ENCODE assay signal across 31 cellular contexts in genomic region chr1:58063095-58063494, GRCh38.
"Had no signal": no experiment of that assay in that cellular context is flagged by ENCODE, and none has a peak within 500 bp of the region (broad histone marks: within the 10 kb centered on the region; RNA-seq: fewer than 3 reads in every experiment).

No MANE protein-coding gene starts in this region.

- H3K36me3 ChIP-seq: brain microvascular endothelial cell, WERI-Rb-1 had no signal

- H3K36me3 Mint-ChIP-seq: activated CD8-positive, alpha-beta memory T cell treated with anti-CD3 and anti-CD28 coated beads, Interleukin-2, amount 10 ng/mL, durations not matched to agents 7 days and 5 days; activated naive CD8-positive, alpha-beta T cell treated with anti-CD3 and anti-CD28 coated beads for 36 hours had no signal

- H3K4me1 Mint-ChIP-seq: activated CD4-positive, alpha-beta memory T cell treated with anti-CD3 and anti-CD28 coated beads, Interleukin-2, amount 10 ng/mL, durations not matched to agents 7 days and 5 days; activated CD8-positive, alpha-beta memory T cell treated with anti-CD3 and anti-CD28 coated beads, Interleukin-2, amount 10 ng/mL, durations not matched to agents 7 days and 5 days; activated naive CD8-positive, alpha-beta T cell treated with anti-CD3 and anti-CD28 coated beads for 36 hours; activated T-helper 17 cell treated with anti-CD3 and anti-CD28 coated beads, Interleukin-2, amount 50 U/mL, for 72 hours had no signal

- H3K27me3 ChIP-seq: brain microvascular endothelial cell had no signal

- DNase-seq: activated CD4-positive, alpha-beta memory T cell treated with anti-CD3 and anti-CD28 coated beads, Interleukin-2, amount 10 ng/mL, durations not matched to agents 7 days and 5 days; activated CD4-positive, alpha-beta T cell treated with anti-CD3 and anti-CD28 coated beads for 1 hour; activated CD4-positive, alpha-beta T cell treated with anti-CD3 and anti-CD28 coated beads for 48 hours; activated CD4-positive, CD25-positive, alpha-beta regulatory T cell; activated CD8-positive, alpha-beta memory T cell treated with anti-CD3 and anti-CD28 coated beads for 24 hours; activated CD8-positive, alpha-beta memory T cell treated with anti-CD3 and anti-CD28 coated beads, Interleukin-2, amount 10 ng/mL, durations not matched to agents 7 days and 5 days; activated CD8-positive, alpha-beta memory T cell treated with anti-CD3 and anti-CD28 coated beads, Interleukin-2, amount 50 U/mL, for 48 hours; activated effector memory CD4-positive, alpha-beta T cell treated with anti-CD3 and anti-CD28 coated beads, Interleukin-2, amount 50 U/mL, for 16 hours; activated naive CD4-positive, alpha-beta T cell; activated naive CD4-positive, alpha-beta T cell treated with anti-CD3 and anti-CD28 coated beads, Interleukin-2, amount 50 U/mL, for 16 hours; activated naive CD8-positive, alpha-beta T cell treated with anti-CD3 and anti-CD28 coated beads for 36 hours; activated T-cell treated with anti-CD3 and anti-CD28 coated beads, Interleukin-2, amount 50 U/mL, for 72 hours; amniotic stem cell; aorta; brain microvascular endothelial cell; Kasumi-1; KG1; NCI-H1092 treated with DMSO at 0.1 percent for 48 hours; NCI-H1417; NCI-H187 treated with DMSO at 0.1 percent for 48 hours; NCI-H2081; NCI-H345; NCI-H524 treated with DMSO at 0.1 percent for 48 hours; PC-9; SHP77 treated with DMSO at 0.1 percent for 48 hours; T-helper 1 cell; T-helper 2 cell; T-helper 9 cell; WERI-Rb-1 had no signal

- H3K27ac ChIP-seq: brain microvascular endothelial cell, PC-9, WERI-Rb-1 had no signal

- H3K4me3 Mint-ChIP-seq: activated CD4-positive, alpha-beta memory T cell treated with anti-CD3 and anti-CD28 coated beads, Interleukin-2, amount 10 ng/mL, durations not matched to agents 7 days and 5 days; activated CD8-positive, alpha-beta memory T cell treated with anti-CD3 and anti-CD28 coated beads, Interleukin-2, amount 10 ng/mL, durations not matched to agents 7 days and 5 days; activated naive CD8-positive, alpha-beta T cell treated with anti-CD3 and anti-CD28 coated beads for 36 hours; activated T-cell treated with anti-CD3 and anti-CD28 coated beads, Interleukin-2, amount 50 U/mL, for 72 hours; activated T-helper 17 cell treated with anti-CD3 and anti-CD28 coated beads, Interleukin-2, amount 50 U/mL, for 72 hours had no signal

- H3K27me3 Mint-ChIP-seq: activated CD4-positive, alpha-beta memory T cell treated with anti-CD3 and anti-CD28 coated beads, Interleukin-2, amount 10 ng/mL, durations not matched to agents 7 days and 5 days; activated CD8-positive, alpha-beta memory T cell treated with anti-CD3 and anti-CD28 coated beads, Interleukin-2, amount 10 ng/mL, durations not matched to agents 7 days and 5 days; activated naive CD8-positive, alpha-beta T cell treated with anti-CD3 and anti-CD28 coated beads for 36 hours had no signal

- H3K27ac Mint-ChIP-seq: activated CD4-positive, alpha-beta memory T cell treated with anti-CD3 and anti-CD28 coated beads, Interleukin-2, amount 10 ng/mL, durations not matched to agents 7 days and 5 days; activated CD8-positive, alpha-beta memory T cell treated with anti-CD3 and anti-CD28 coated beads, Interleukin-2, amount 10 ng/mL, durations not matched to agents 7 days and 5 days; activated naive CD8-positive, alpha-beta T cell treated with anti-CD3 and anti-CD28 coated beads for 36 hours; activated T-cell treated with anti-CD3 and anti-CD28 coated beads, Interleukin-2, amount 50 U/mL, for 72 hours; activated T-helper 17 cell treated with anti-CD3 and anti-CD28 coated beads, Interleukin-2, amount 50 U/mL, for 72 hours had no signal

- H3K4me3 ChIP-seq: PC-9 had no signal

- H3K9me3 Mint-ChIP-seq: activated CD4-positive, alpha-beta memory T cell treated with anti-CD3 and anti-CD28 coated beads, Interleukin-2, amount 10 ng/mL, durations not matched to agents 7 days and 5 days; activated naive CD8-positive, alpha-beta T cell treated with anti-CD3 and anti-CD28 coated beads for 36 hours; activated T-cell treated with anti-CD3 and anti-CD28 coated beads, Interleukin-2, amount 50 U/mL, for 72 hours; activated T-helper 17 cell treated with anti-CD3 and anti-CD28 coated beads, Interleukin-2, amount 50 U/mL, for 72 hours had no signal

- ATAC-seq: activated CD8-positive, alpha-beta memory T cell treated with anti-CD3 and anti-CD28 coated beads, Interleukin-2, amount 10 ng/mL, durations not matched to agents 7 days and 5 days; activated T-cell treated with anti-CD3 and anti-CD28 coated beads, Interleukin-2, amount 50 U/mL, for 72 hours; activated T-helper 17 cell treated with anti-CD3 and anti-CD28 coated beads, Interleukin-2, amount 50 U/mL, for 72 hours; SK-N-SH treated with all-trans-retinoic acid at 6 μM for 48 hours had no signal
